In the genomic region with DNA sequence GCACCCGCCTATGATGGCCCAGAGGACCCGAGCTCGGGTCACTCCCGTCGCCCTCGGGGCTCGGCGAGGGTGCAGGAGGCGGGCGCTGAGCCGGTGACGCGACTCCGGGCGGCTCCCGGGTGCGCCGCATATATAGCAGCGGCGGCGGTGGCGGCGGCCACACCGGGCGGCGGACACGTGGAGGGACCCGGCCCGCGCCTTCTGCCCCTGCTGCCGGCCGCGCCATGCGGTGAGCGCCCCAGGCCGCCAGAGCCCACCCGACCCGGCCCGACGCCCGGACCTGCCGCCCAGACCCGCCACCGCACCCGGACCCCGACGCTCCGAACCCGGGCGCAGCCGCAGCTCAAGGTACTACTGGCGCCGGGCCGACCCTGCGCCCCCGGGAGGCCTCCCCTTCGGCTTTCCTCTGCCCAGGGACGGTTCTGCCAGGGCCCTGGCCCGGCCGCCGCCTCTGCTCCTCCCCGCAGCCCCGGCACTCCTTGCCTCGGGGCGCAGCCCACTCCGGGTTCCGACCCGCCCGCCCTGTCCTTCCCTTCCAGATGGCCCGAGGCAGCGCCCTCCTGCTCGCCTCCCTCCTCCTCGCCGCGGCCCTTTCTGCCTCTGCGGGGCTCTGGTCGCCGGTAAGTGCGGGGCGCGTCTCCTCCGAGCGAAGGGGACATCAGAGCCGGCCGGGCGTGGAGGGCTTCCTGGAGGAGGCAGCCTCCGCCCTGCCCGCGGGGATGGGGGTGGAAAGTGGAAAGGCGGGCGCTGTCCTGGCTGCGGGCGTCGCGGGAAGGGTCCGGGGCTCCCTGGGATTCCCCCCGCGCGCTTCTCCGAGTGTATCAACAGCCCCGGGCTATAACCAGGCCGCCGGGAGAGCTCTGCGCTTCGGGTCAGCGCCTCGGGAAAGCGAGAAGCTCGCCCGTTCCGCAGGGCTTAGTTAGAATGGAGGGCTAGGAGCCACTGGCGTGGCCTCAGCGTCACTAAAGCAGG, we compare ENCODE assay signal across 8 cellular contexts. TPM values are rescaled to one million over a fixed set of nuclear protein-coding genes. Genes with fewer than 3 reads are reported as not detected.
DNase-seq lines count a peak whose midpoint lies in the region; ATAC-seq, FAIRE-seq and TF ChIP-seq lines count a peak whose summit lies in the region.

A gene with protein sequence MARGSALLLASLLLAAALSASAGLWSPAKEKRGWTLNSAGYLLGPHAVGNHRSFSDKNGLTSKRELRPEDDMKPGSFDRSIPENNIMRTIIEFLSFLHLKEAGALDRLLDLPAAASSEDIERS (plus strand): TSS at position 160 of the 972 bp plus-strand sequence. CDS start 380 bp downstream, at position 540.

- H3K27ac ChIP-seq in HUES48 (ENCODE audit: low read depth, low read length) (peak within 1 kb of the TSS; percentile 21), mesendoderm (ENCODE audit: low read depth, low read length) (peak within 1 kb of the TSS; percentile 52)

- H3K23ac ChIP-seq in mesendoderm (ENCODE audit: low read length), result peak within 1 kb of the TSS; percentile 97

- H3K9ac ChIP-seq in HUES48 (ENCODE audit: low read depth, low read length) (peak within 1 kb of the TSS; percentile 64; the same call in 1 of the 2 replicates), mesendoderm (ENCODE audit: low read length) (peak within 1 kb of the TSS; percentile 76)

- H3K4me2 ChIP-seq in mesendoderm (ENCODE audit: low read length), result peak within 1 kb of the TSS; percentile 42

- peaks cover 50% of the 10 kb centered on the region for H3K27me3 Mint-ChIP-seq in chondrocyte (ENCODE audit: low read depth)

- peaks cover 40% of the 10 kb centered on the region for H3K27me3 ChIP-seq in HUES48 (ENCODE audit: control insufficient read depth, insufficient read depth, low read length)
- no peaks in the 10 kb centered on the region for H3K27me3 ChIP-seq in mesendoderm (ENCODE audit: insufficient read depth, low read length, poor library complexity)

- peak within 1 kb of the TSS; percentile 75 for H3K4ac ChIP-seq in mesendoderm (ENCODE audit: low read depth, low read length)

- H2BK5ac ChIP-seq in mesendoderm (ENCODE audit: low read length), result no peak within 1 kb of the TSS

- peaks cover 20% of the 10 kb centered on the region for H3K79me2 ChIP-seq in mesendoderm (ENCODE audit: control insufficient read depth, insufficient read depth, low read length)

- no CpG with 5 or more reads among the region's 113 CpGs for WGBS in mesendoderm (ENCODE audit: extremely low coverage, insufficient coverage, low lambda C conversion rate)

- H3K36me3 ChIP-seq in HUES48 (ENCODE audit: control insufficient read depth, insufficient read depth, low read length) (peaks cover 33% of the 10 kb centered on the region), mesendoderm (ENCODE audit: control insufficient read depth, insufficient read depth, low read length) (peaks cover 3% of the 10 kb centered on the region)

- no peaks in the 10 kb centered on the region for H3K9me3 ChIP-seq in HUES48 (ENCODE audit: control insufficient read depth, insufficient read depth, low read length)

- H3K4me1 Mint-ChIP-seq in chondrocyte (ENCODE audit: low read depth), result peaks cover 7% of the 10 kb centered on the region

- peak within 1 kb of the TSS; percentile 33 for H3K4me3 Mint-ChIP-seq in chondrocyte (ENCODE audit: unreplicated experiment)

- no peak for TF ChIP-seq CTCF in chondrocyte (IDR thresholded peaks at IDR 0.05)

- H3K9me3 Mint-ChIP-seq in chondrocyte (ENCODE audit: low read depth), result no peaks in the 10 kb centered on the region

- H2BK15ac ChIP-seq in mesendoderm (replicated peaks; ENCODE audit: low read depth), result no peak within 1 kb of the TSS

- peaks cover 3% of the 10 kb centered on the region for H3K36me3 Mint-ChIP-seq in chondrocyte (ENCODE audit: low read depth)

- H4K5ac ChIP-seq in mesendoderm (ENCODE audit: low read length), result no peak within 1 kb of the TSS

- no peaks in the 10 kb centered on the region for H3K79me1 ChIP-seq in mesendoderm (ENCODE audit: low read length)

- peak within 1 kb of the TSS; percentile 23 for H2BK120ac ChIP-seq in mesendoderm (ENCODE audit: low read depth, low read length)

- no peak within 1 kb of the TSS for H2AK5ac ChIP-seq in mesendoderm (ENCODE audit: low read length)

- peaks cover 9% of the 10 kb centered on the region for H3K4me1 ChIP-seq in HUES48 (ENCODE audit: control insufficient read depth, insufficient read depth, low read length)
- H3K4me1 ChIP-seq in mesendoderm (ENCODE audit: control insufficient read depth, low read depth, low read length), result no peaks in the 10 kb centered on the region

- H3K18ac ChIP-seq in mesendoderm (ENCODE audit: low read length), result peak within 1 kb of the TSS; percentile 95

- H3K56ac ChIP-seq in mesendoderm (ENCODE audit: low read length), result peak within 1 kb of the TSS; percentile 87

- no peak within 1 kb of the TSS for H3K27ac Mint-ChIP-seq in chondrocyte (ENCODE audit: unreplicated experiment)

- FAIRE-seq in RCC 7860 (lab: Jason Lieb, UNC), result no peak

- peak; percentile 65 for DNase-seq in AG20443 (ENCODE audit: low spot score)
- DNase-seq in chondrocyte (ENCODE audit: low spot score), result no peak
- peak; percentile 45 for DNase-seq in mesendoderm
- DNase-seq in epidermal melanocyte (ENCODE audit: insufficient read length, low spot score), result no peak
- no peak for DNase-seq in RCC 7860 (ENCODE audit: low spot score)
- no peak for DNase-seq in CD1c-positive myeloid dendritic cell (ENCODE audit: extremely low spot score)

- H3K4me3 ChIP-seq in HUES48 (ENCODE audit: low read depth, low read length) (peak within 1 kb of the TSS; percentile 65), mesendoderm (ENCODE audit: low read length) (peak within 1 kb of the TSS; percentile 63)

- H4K8ac ChIP-seq in mesendoderm (ENCODE audit: low read depth, low read length), result peak within 1 kb of the TSS; percentile 7

- no peak for ATAC-seq in HG03175 (IDR thresholded peaks at IDR 0.05; ENCODE audit: unreplicated experiment)

RNA-seq across cellular contexts. Expression of the gene that starts here (rescaled TPM):
- total RNA-seq in chondrocyte, result 0.74 to 1.9 TPM (median 0.90 TPM) in 3 replicates
- 1,656 TPM for polyA plus RNA-seq in mesendoderm (2013, experiment 1 of 2)
- 1,755 TPM for polyA plus RNA-seq in mesendoderm (2013, experiment 2 of 2)

Comparison
In these comparisons a context has a peak if more than half of its experiments do, and no peak if none do; other contexts are left out.
1. DNase-seq: peak in AG20443 (single experiment) and mesendoderm (single experiment); none in chondrocyte (single experiment), epidermal melanocyte (single experiment), RCC 7860 (single experiment) and CD1c-positive myeloid dendritic cell (single experiment).